Comparison of ENCODE assay signal across 21 cellular contexts in genomic region chr10:77547651-77548050, GRCh38.
DNase-seq lines count a peak whose midpoint lies in the region; ATAC-seq, FAIRE-seq and TF ChIP-seq lines count a peak whose summit lies in the region.
"Had no signal": no experiment of that assay in that cellular context is flagged by ENCODE, and none has a peak within 500 bp of the region (broad histone marks: within the 10 kb centered on the region; RNA-seq: fewer than 3 reads in every experiment).

No MANE protein-coding gene starts in this region.

- no peak for TF ChIP-seq RAD21 in HepG2 (CRISPR knock-in tag; IDR thresholded peaks at IDR 0.05)
- TF ChIP-seq RAD21 in K562 (CRISPR knock-in tag; conservative IDR thresholded peaks at IDR 0.05 in 1 of 2, IDR thresholded peaks at IDR 0.05 in 1 of 2), result no peak

- H3K9ac ChIP-seq in HepG2 (ENCODE audit: insufficient read depth, low read depth, low read length) (no peak overlapping the region), K562 (ENCODE audit: insufficient read depth in 1 of 2, low read depth in 2 of 2, low read length in 2 of 2) (no peak overlapping the region)
- H3K9ac ChIP-seq: BLaER1 treated with 17β-estradiol and CSF1 and Interleukin-3, amounts not matched to agents 10 nM and 100 nM had no signal

- H3K27me3 ChIP-seq in HepG2 (ENCODE audit: control insufficient read depth in 1 of 2, insufficient read depth in 2 of 2, low read length in 2 of 2) (peaks cover 0 to 4% of the 10 kb centered on the region in 2 experiments; a peak in 1 of 5 replicates), right lobe of liver (no peaks in the 10 kb centered on the region), K562 (ENCODE audit: control insufficient read depth in 2 of 2, insufficient read depth in 2 of 2, low read length in 2 of 2) (peaks cover 0 to 5% of the 10 kb centered on the region in 2 experiments; a peak in 1 of 5 replicates), gastrocnemius medialis (no peaks in the 10 kb centered on the region), tibial artery (no peaks in the 10 kb centered on the region)
- H3K27me3 ChIP-seq: BLaER1 treated with 17β-estradiol and CSF1 and Interleukin-3, amounts not matched to agents 10 nM and 100 nM had no signal

- H3K4me1 ChIP-seq in HepG2 (ENCODE audit: insufficient read depth, low read length), result no peaks in the 10 kb centered on the region
- no peaks in the 10 kb centered on the region for H3K4me1 ChIP-seq in right lobe of liver
- no peaks in the 10 kb centered on the region for H3K4me1 ChIP-seq in K562 (replicated peaks in 1 of 2; ENCODE audit: control insufficient read depth in 2 of 2, insufficient read depth in 2 of 2, low read length in 2 of 2)
- H3K4me1 ChIP-seq in gastrocnemius medialis, result peaks cover 56 to 57% of the 10 kb centered on the region in 2 donors
- H3K4me1 ChIP-seq in tibial artery, result peaks cover 0 to 82% (median 54%) of the 10 kb centered on the region in 4 donors

- H3K79me2 ChIP-seq in HepG2 (ENCODE audit: insufficient read depth, low read length) (no peaks in the 10 kb centered on the region), K562 (ENCODE audit: control insufficient read depth, insufficient read depth, low read length) (no peaks in the 10 kb centered on the region)

- ATAC-seq in HepG2 (no peak), right lobe of liver (no peak), K562 (no peak), gastrocnemius medialis (no peak)
- ATAC-seq: HCT116 had no signal

- H3K27ac Mint-ChIP-seq in activated CD4-positive, alpha-beta T cell treated with anti-CD3 and anti-CD28 coated beads, Interleukin-2, amount 10 ng/mL, durations not matched to agents 7 days and 5 days, result no peak overlapping the region
- H3K27ac Mint-ChIP-seq: B cell; CD8-positive, alpha-beta memory T cell; HFFc6 had no signal

- no peak for TF ChIP-seq EP300 in HepG2 (IDR thresholded peaks at IDR 0.05; ENCODE audit: low read depth in 2 of 2, low read length in 2 of 2)
- no peak for TF ChIP-seq EP300 in HepG2 (CRISPR knock-in tag; IDR thresholded peaks at IDR 0.05; ENCODE audit: borderline replicate concordance)
- TF ChIP-seq EP300 in K562 (IDR thresholded peaks at IDR 0.05; ENCODE audit: low read length), result no peak

- no peak overlapping the region for H3K4me2 ChIP-seq in HepG2 (ENCODE audit: low read depth, low read length)
- no peak overlapping the region for H3K4me2 ChIP-seq in K562 (ENCODE audit: insufficient read depth, low read length)

- no peaks in the 10 kb centered on the region for H4K20me1 ChIP-seq in HepG2 (ENCODE audit: insufficient read depth, low read length)
- no peaks in the 10 kb centered on the region for H4K20me1 ChIP-seq in K562 (replicated peaks; ENCODE audit: control insufficient read depth, insufficient read depth, low read length)
- H4K20me1 ChIP-seq: BLaER1 treated with 17β-estradiol and CSF1 and Interleukin-3, amounts not matched to agents 10 nM and 100 nM had no signal

- H3K4me3 ChIP-seq in HepG2 (replicated peaks in 1 of 3; ENCODE audit: insufficient read depth in 1 of 3, low read depth in 2 of 3, low read length in 3 of 3) (no peak overlapping the region), right lobe of liver (no peak overlapping the region), K562 (no peak overlapping the region), gastrocnemius medialis (no peak overlapping the region), tibial artery (no peak overlapping the region)
- H3K4me3 ChIP-seq: BLaER1 treated with 17β-estradiol and CSF1 and Interleukin-3, amounts not matched to agents 10 nM and 100 nM had no signal

- WGBS in HepG2 (ENCODE audit: low lambda C conversion rate), result 30% methylated on average over 1 of the region's 1 CpG
- WGBS in right lobe of liver (ENCODE audit: insufficient coverage, low coverage, low lambda C conversion rate, missing lambda C conversion rate), result 91% methylated on average over 1 of the region's 1 CpG
- 0% methylated on average over 1 of the region's 1 CpG for WGBS in K562 (ENCODE audit: insufficient coverage, low coverage, missing lambda C conversion rate)

- intact Hi-C loops in HepG2 (cut with micrococcal nuclease; ENCODE audit: unreplicated experiment), result no loop called here
- intact Hi-C loops in right lobe of liver (cut with DNase I), result no loop called here
- intact Hi-C loops in K562 (cut with micrococcal nuclease), result no loop called here
- intact Hi-C loops in gastrocnemius medialis (cut with DNase I; ENCODE audit: low total_unique reads), result loop anchor here (2.0 to 5.0 kb wide), 3 partner anchors 39 to 90 kb away; partner anchors contain the start of gene KCNMA1
- intact Hi-C loops in tibial artery (cut with DNase I; ENCODE audit: low total_unique reads), result no loop called here

- no peaks in the 10 kb centered on the region for H3K9me1 ChIP-seq in K562 (ENCODE audit: control insufficient read depth, insufficient read depth, low read length)

- DNase-seq in HepG2 (ENCODE audit: low spot score) (no peak), right lobe of liver (no peak), K562 (ENCODE audit: extremely low read depth in 1 of 4, low spot score in 3 of 4) (no peak), gastrocnemius medialis (no peak), tibial artery (no peak), cortex of kidney (lab: John Stamatoyannopoulos, UW) (no peak)
- no peak for DNase-seq in activated CD4-positive, alpha-beta T cell treated with anti-CD3 and anti-CD28 coated beads, Interleukin-2, amount 10 ng/mL, durations not matched to agents 7 days and 5 days
- DNase-seq in stimulated activated CD4-positive, alpha-beta T cell treated with anti-CD3 and anti-CD28 coated beads, Interleukin-4, amount 100 ng/mL, for 24 hours, result no peak
- DNase-seq: CD8-positive, alpha-beta memory T cell; COR-L47; GOT3; H7; HFFc6; IMR-90 had no signal

- no TSS peak for BruUV-seq in HepG2 (replicated peaks; lab: Mats Ljungman, UMichigan)
- BruUV-seq in K562 (replicated peaks; lab: Mats Ljungman, UMichigan), result no TSS peak

- H2AFZ ChIP-seq in HepG2 (ENCODE audit: low read length) (no peak overlapping the region), K562 (ENCODE audit: low read depth, low read length) (no peak overlapping the region)

- H3K27ac ChIP-seq in HepG2 (ENCODE audit: extremely low read length, insufficient read depth, low read length) (no peak overlapping the region), right lobe of liver (no peak overlapping the region), K562 (ENCODE audit: extremely low read depth, low read depth, low read length) (no peak overlapping the region), gastrocnemius medialis (peak overlapping the region; percentile 79 to 93 (median 88)), tibial artery (peak overlapping the region; percentile 79 to 84)
- H3K27ac ChIP-seq: BLaER1 treated with 17β-estradiol and CSF1 and Interleukin-3, amounts not matched to agents 10 nM and 100 nM; HL-60 had no signal

- peaks cover 4% of the 10 kb centered on the region for H3K27me3 Mint-ChIP-seq in activated CD4-positive, alpha-beta T cell treated with anti-CD3 and anti-CD28 coated beads, Interleukin-2, amount 10 ng/mL, durations not matched to agents 7 days and 5 days

- no peak for TF ChIP-seq CTCF in HepG2 (CRISPR knock-in tag; IDR thresholded peaks at IDR 0.05)
- no peak for TF ChIP-seq CTCF in right lobe of liver (IDR thresholded peaks at IDR 0.05)
- no peak for TF ChIP-seq CTCF in K562 (IDR thresholded peaks at IDR 0.05 in 2 of 3, conservative IDR thresholded peaks at IDR 0.05 in 1 of 3; ENCODE audit: insufficient read depth in 2 of 3, low read depth in 1 of 3, low read length in 3 of 3)
- TF ChIP-seq CTCF in gastrocnemius medialis (IDR thresholded peaks at IDR 0.05 in 4 of 5, conservative IDR thresholded peaks at IDR 0.05 in 1 of 5), result no peak
- TF ChIP-seq CTCF in tibial artery (IDR thresholded peaks at IDR 0.05), result no peak

- H3K9me3 Mint-ChIP-seq in activated CD4-positive, alpha-beta T cell treated with anti-CD3 and anti-CD28 coated beads, Interleukin-2, amount 10 ng/mL, durations not matched to agents 7 days and 5 days, result no peaks in the 10 kb centered on the region
- H3K9me3 Mint-ChIP-seq: HFFc6 had no signal

- FAIRE-seq in HepG2 (lab: Jason Lieb, UNC), result no peak
- FAIRE-seq in K562 (lab: Jason Lieb, UNC), result no peak
- FAIRE-seq: G401.6, GM12892, GM18507 had no signal

- H3K4me3 Mint-ChIP-seq in activated CD4-positive, alpha-beta T cell treated with anti-CD3 and anti-CD28 coated beads, Interleukin-2, amount 10 ng/mL, durations not matched to agents 7 days and 5 days, result no peak overlapping the region
- H3K4me3 Mint-ChIP-seq: B cell; CD8-positive, alpha-beta memory T cell; HFFc6 had no signal

- no peaks in the 10 kb centered on the region for H3K4me1 Mint-ChIP-seq in activated CD4-positive, alpha-beta T cell treated with anti-CD3 and anti-CD28 coated beads, Interleukin-2, amount 10 ng/mL, durations not matched to agents 7 days and 5 days
- H3K4me1 Mint-ChIP-seq: CD8-positive, alpha-beta memory T cell had no signal

- CTCF ChIA-PET in HepG2 (lab: Yijun Ruan, JAX; ENCODE audit: low intra/inter-chr PET ratio, low total read pairs), result no interaction called here
- CTCF ChIA-PET in K562 (lab: Yijun Ruan, JAX; ENCODE audit: low intra/inter-chr PET ratio), result no interaction called here
- CTCF ChIA-PET in activated CD4-positive, alpha-beta T cell treated with anti-CD3 and anti-CD28 coated beads, Interleukin-2, amount 10 ng/mL, durations not matched to agents 7 days and 5 days (lab: Charles Lee), result no interaction called here

- H3K36me3 Mint-ChIP-seq in activated CD4-positive, alpha-beta T cell treated with anti-CD3 and anti-CD28 coated beads, Interleukin-2, amount 10 ng/mL, durations not matched to agents 7 days and 5 days (ENCODE audit: low read depth), result no peaks in the 10 kb centered on the region
- H3K36me3 Mint-ChIP-seq: CD8-positive, alpha-beta memory T cell had no signal

- in situ Hi-C loops in HepG2 (cut with HindIII; ENCODE audit: extremely low pct_ligation_motif_present, low pct_unique_long_range_greater_than_20kb), result no loop called here
- in situ Hi-C loops in K562 (cut with MboI), result no loop called here
- in situ Hi-C loops in gastrocnemius medialis (cut with MboI; ENCODE audit: low sequenced_read_pairs in 4 of 4), result no loop called here

- POLR2A ChIA-PET in HepG2 (lab: Yijun Ruan, JAX), result no interaction called here
- POLR2A ChIA-PET in K562 (lab: Yijun Ruan, JAX), result no interaction called here
- POLR2A ChIA-PET in activated CD4-positive, alpha-beta T cell treated with anti-CD3 and anti-CD28 coated beads, Interleukin-2, amount 10 ng/mL, durations not matched to agents 7 days and 5 days (lab: Charles Lee), result no interaction called here

- H3K9me3 ChIP-seq in HepG2 (ENCODE audit: low read length) (no peaks in the 10 kb centered on the region), right lobe of liver (no peaks in the 10 kb centered on the region), K562 (replicated peaks; ENCODE audit: control insufficient read depth, insufficient read depth, low read depth, low read length) (no peaks in the 10 kb centered on the region), gastrocnemius medialis (no peaks in the 10 kb centered on the region), tibial artery (no peaks in the 10 kb centered on the region)

- no peak for TF ChIP-seq POLR2A in HepG2 (IDR thresholded peaks at IDR 0.05; ENCODE audit: insufficient read depth in 1 of 2, low read depth in 2 of 2, low read length in 2 of 2)
- no peak for TF ChIP-seq POLR2A in right lobe of liver (IDR thresholded peaks at IDR 0.05)
- TF ChIP-seq POLR2A in K562 (conservative IDR thresholded peaks at IDR 0.05), result no peak
- TF ChIP-seq POLR2A in gastrocnemius medialis (IDR thresholded peaks at IDR 0.05), result no peak

- no peaks in the 10 kb centered on the region for H3K36me3 ChIP-seq in HepG2 (replicated peaks in 1 of 2; ENCODE audit: control insufficient read depth in 1 of 2, insufficient read depth in 2 of 2, low read length in 2 of 2)
- no peaks in the 10 kb centered on the region for H3K36me3 ChIP-seq in right lobe of liver
- no peaks in the 10 kb centered on the region for H3K36me3 ChIP-seq in K562 (ENCODE audit: control insufficient read depth, insufficient read depth, low read length)
- H3K36me3 ChIP-seq in gastrocnemius medialis, result no peaks in the 10 kb centered on the region
- H3K36me3 ChIP-seq in tibial artery, result no peaks in the 10 kb centered on the region
- H3K36me3 ChIP-seq: BLaER1 treated with 17β-estradiol and CSF1 and Interleukin-3, amounts not matched to agents 10 nM and 100 nM had no signal

Comparison
In these comparisons a context has a peak if more than half of its experiments do, and no peak if none do; other contexts are left out.
1. H3K27ac ChIP-seq: peak in gastrocnemius medialis (4 of 4) and tibial artery (2 of 2); none in HepG2 (single experiment), right lobe of liver (0 of 3) and K562 (single experiment).
2. Of the 241 proteins assayed by ChIP-seq in both HepG2 and K562: peak only in HepG2: none; only in K562: NFIC; in both: none; in neither: 239; mixed calls (peak in some experiments, not most) for 1.